In genomic region chr1:246699095-246699735, GRCh38 we compare ENCODE assay signal across 1 cellular context.
TF ChIP-seq lines count a peak whose summit lies in the region.

No MANE protein-coding gene starts in this region.

TF ChIP-seq in HepG2, 621 proteins besides CTCF, POLR2A, EP300 and RAD21 (continued from another document and continues in another):
- no peak for TF ChIP-seq AHDC1 (CRISPR knock-in tag; IDR thresholded peaks at IDR 0.05; ENCODE audit: borderline replicate concordance)
- TF ChIP-seq ZNF121 (CRISPR knock-in tag; IDR thresholded peaks at IDR 0.05): 0 out of 2 replicates have a peak, but pooled peaks have one; percentile 70
- no peak for TF ChIP-seq PHB2 (IDR thresholded peaks at IDR 0.05; ENCODE audit: partially characterized antibody)
- TF ChIP-seq ZNF788 (CRISPR knock-in tag; IDR thresholded peaks at IDR 0.05; ENCODE audit: borderline replicate concordance): peak; percentile 46; the same call in 1 of the 2 replicates
- no peak for TF ChIP-seq ZNF10 (CRISPR knock-in tag; IDR thresholded peaks at IDR 0.05; ENCODE audit: borderline replicate concordance, low read depth)
- no peak for TF ChIP-seq CREB3 (CRISPR knock-in tag; IDR thresholded peaks at IDR 0.05)
- TF ChIP-seq ZBTB39 (CRISPR knock-in tag; IDR thresholded peaks at IDR 0.05): no peak
- TF ChIP-seq CBX5 (CRISPR knock-in tag; IDR thresholded peaks at IDR 0.05; ENCODE audit: borderline replicate concordance): 0 out of 2 replicates have a peak, but pooled peaks have one; percentile 35
- TF ChIP-seq ZFP41 (CRISPR knock-in tag; IDR thresholded peaks at IDR 0.05; ENCODE audit: borderline replicate concordance): no peak
- no peak for TF ChIP-seq EHMT2 (IDR thresholded peaks at IDR 0.05; ENCODE audit: borderline replicate concordance, low read depth, low read length)
- no peak for TF ChIP-seq ZBTB40 (IDR thresholded peaks at IDR 0.05)
- TF ChIP-seq ZBTB40 (CRISPR knock-in tag; IDR thresholded peaks at IDR 0.05): no peak
- no peak for TF ChIP-seq SUZ12 (IDR thresholded peaks at IDR 0.05; ENCODE audit: low read depth, low read length)
- no peak for TF ChIP-seq ZNF772 (CRISPR knock-in tag; IDR thresholded peaks at IDR 0.05)
- no peak for TF ChIP-seq HOXA3 (CRISPR knock-in tag; IDR thresholded peaks at IDR 0.05)
- TF ChIP-seq BRF2 (CRISPR knock-in tag; IDR thresholded peaks at IDR 0.05): no peak
- no peak for TF ChIP-seq ZNF597 (CRISPR knock-in tag; IDR thresholded peaks at IDR 0.05)
- no peak for TF ChIP-seq FOXA1 (IDR thresholded peaks at IDR 0.05)
- TF ChIP-seq FOXA1 (CRISPR knock-in tag; IDR thresholded peaks at IDR 0.05): peak; percentile 48
- TF ChIP-seq SP140L (CRISPR knock-in tag; IDR thresholded peaks at IDR 0.05; ENCODE audit: borderline replicate concordance): peak; percentile 83; the same call in 1 of the 2 replicates
- TF ChIP-seq SRSF9 (IDR thresholded peaks at IDR 0.05; ENCODE audit: borderline replicate concordance, insufficient read depth, low read depth, low read length, poor library complexity, severe bottlenecking): no peak
- no peak for TF ChIP-seq FLYWCH1 (CRISPR knock-in tag; IDR thresholded peaks at IDR 0.05)
- TF ChIP-seq MAZ (IDR thresholded peaks at IDR 0.05; ENCODE audit: borderline replicate concordance, low read depth, low read length): no peak
- TF ChIP-seq MAZ (CRISPR knock-in tag; IDR thresholded peaks at IDR 0.05; ENCODE audit: low read depth): no peak
- TF ChIP-seq MXI1 (IDR thresholded peaks at IDR 0.05; ENCODE audit: borderline replicate concordance, low read depth, low read length): peak; percentile 27; the same call in 1 of the 3 replicates
- no peak for TF ChIP-seq RELA (CRISPR knock-in tag; IDR thresholded peaks at IDR 0.05)
- TF ChIP-seq FOXK1 (CRISPR knock-in tag; IDR thresholded peaks at IDR 0.05; ENCODE audit: borderline replicate concordance, low read depth): peak; percentile 32; the same call in 1 of the 2 replicates
- no peak for TF ChIP-seq ZNF331 (CRISPR knock-in tag; IDR thresholded peaks at IDR 0.05)
- no peak for TF ChIP-seq KLF16 (CRISPR knock-in tag; IDR thresholded peaks at IDR 0.05)
- no peak for TF ChIP-seq THAP9 (CRISPR knock-in tag; IDR thresholded peaks at IDR 0.05; ENCODE audit: borderline replicate concordance)
- TF ChIP-seq ZMAT5 (CRISPR knock-in tag; IDR thresholded peaks at IDR 0.05; ENCODE audit: borderline replicate concordance, low read depth): no peak
- TF ChIP-seq ZBTB38 (CRISPR knock-in tag; IDR thresholded peaks at IDR 0.05): no peak
- TF ChIP-seq TEAD2 (CRISPR knock-in tag; IDR thresholded peaks at IDR 0.05): no peak
- TF ChIP-seq RBM39 (IDR thresholded peaks at IDR 0.05; ENCODE audit: low read depth, low read length, poor library complexity, severe bottlenecking): no peak
- peak; percentile 55; the same call in 1 of the 2 replicates for TF ChIP-seq ZMYM4 (CRISPR knock-in tag; IDR thresholded peaks at IDR 0.05)
- TF ChIP-seq NFE2L1 (CRISPR knock-in tag; IDR thresholded peaks at IDR 0.05; ENCODE audit: borderline replicate concordance): no peak
